Comparison of ENCODE assay signal across 8 cellular contexts in the genomic region with DNA sequence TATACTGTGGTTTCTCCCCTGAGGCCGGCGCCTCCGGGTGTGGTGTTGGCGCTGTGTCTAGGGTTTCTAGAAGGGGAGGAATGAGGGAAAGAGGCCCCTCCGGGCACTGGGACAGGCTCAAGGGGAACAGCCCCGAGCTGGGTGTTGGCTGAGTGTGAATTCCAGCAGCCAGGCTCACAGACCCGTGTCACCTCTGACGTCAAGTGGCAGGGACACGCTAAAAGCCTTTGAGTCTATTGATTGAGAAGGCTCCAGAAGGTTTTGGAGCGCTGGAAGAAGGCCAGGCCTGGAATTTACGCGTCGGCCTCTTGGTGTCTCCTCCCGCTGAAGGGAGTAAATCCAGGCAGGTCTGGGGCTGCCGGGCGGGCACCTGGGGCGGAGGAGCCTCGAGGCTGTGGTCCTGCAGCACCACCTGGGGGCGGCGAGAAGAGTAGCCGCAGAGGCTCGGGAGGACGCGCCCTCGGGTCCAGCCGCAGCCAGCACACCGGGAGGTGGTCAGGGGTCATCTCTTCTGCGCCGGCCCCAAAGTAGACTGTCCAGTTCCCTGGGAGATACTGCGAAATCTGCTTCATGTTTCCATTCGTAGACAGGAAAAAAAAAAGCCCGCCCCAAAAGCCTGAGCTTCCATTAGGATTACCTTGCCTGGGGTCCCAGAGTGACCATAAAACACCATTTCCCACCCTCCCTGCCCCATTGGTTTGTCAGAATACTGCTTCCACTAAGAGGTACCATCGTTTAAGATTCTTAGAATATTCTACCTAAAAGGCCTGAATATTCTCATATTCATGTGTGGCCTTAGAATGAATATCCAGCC.
DNase-seq lines count a peak whose midpoint lies in the region; FAIRE-seq and TF ChIP-seq lines count a peak whose summit lies in the region.

No MANE protein-coding gene starts in this region.

- peak; percentile 78 for TF ChIP-seq CTCF in Loucy (conservative IDR thresholded peaks at IDR 0.05; ENCODE audit: low read length)

- H3K9ac ChIP-seq in Loucy (ENCODE audit: low read depth, low read length, poor library complexity, severe bottlenecking) = no peak overlapping the region

- no peaks in the 10 kb centered on the region for H4K20me1 ChIP-seq in Loucy (ENCODE audit: insufficient read depth, low read length, poor library complexity, severe bottlenecking)

- H2AFZ ChIP-seq in Loucy (ENCODE audit: low read length) = peak overlapping the region; percentile 98

- H3K36me3 ChIP-seq in Loucy (ENCODE audit: insufficient read depth, low read length) = no peaks in the 10 kb centered on the region
- no peaks in the 10 kb centered on the region for H3K36me3 ChIP-seq in SJCRH30

- H3K9me3 ChIP-seq in Loucy (ENCODE audit: insufficient read depth, low read depth, low read length) = no peaks in the 10 kb centered on the region
- no peaks in the 10 kb centered on the region for H3K9me3 ChIP-seq in SJCRH30 (replicated peaks)

- no peaks in the 10 kb centered on the region for H3K9me2 ChIP-seq in Loucy (replicated peaks; ENCODE audit: low read depth, low read length)

- no peak for FAIRE-seq in frontal cortex (lab: Jason Lieb, UNC)

- DNase-seq in GDM1 (lab: John Stamatoyannopoulos, UW) (peak; percentile 66), HCEC 1CT (peak; percentile 80), SJCRH30 (peak; percentile 96 to 99), frontal cortex (ENCODE audit: low spot score in 2 of 2) (peak; percentile 32 to 82), nucleus accumbens (lab: John Stamatoyannopoulos, UW) (peak in 53 of 56 donors; percentile 3 to 82 (median 54)), substantia nigra (lab: John Stamatoyannopoulos, UW) (peak in 45 of 49 donors; percentile 6 to 93 (median 51))
- peak; percentile 44 for DNase-seq in activated gamma-delta T cell treated with anti-CD3 and anti-CD28 coated beads, Interleukin-2, amount 50 U/mL, for 16 hours (ENCODE audit: low read depth)

- H3K79me2 ChIP-seq in Loucy (ENCODE audit: insufficient read depth, low read length) = no peaks in the 10 kb centered on the region

- H3K27ac ChIP-seq in SJCRH30 (0 out of 2 replicates have a peak overlapping the region, but pooled peaks have one; percentile 16), substantia nigra (ENCODE audit: low read depth, low read length, poor library complexity, severe bottlenecking) (no peak overlapping the region)

- H3K4me1 ChIP-seq in Loucy (ENCODE audit: insufficient read depth, low read length, poor library complexity, severe bottlenecking) (no peaks in the 10 kb centered on the region), SJCRH30 (no peaks in the 10 kb centered on the region)

- H3K4me2 ChIP-seq in Loucy (ENCODE audit: low read depth, low read length, poor library complexity, severe bottlenecking) = peak overlapping the region; percentile 83

- H3K27me3 ChIP-seq in Loucy (ENCODE audit: insufficient read depth, low read length, poor library complexity, severe bottlenecking) (no peaks in the 10 kb centered on the region), SJCRH30 (no peaks in the 10 kb centered on the region)

- H3F3A ChIP-seq in Loucy (ENCODE audit: low read depth) = no peaks in the 10 kb centered on the region

- H3K4me3 ChIP-seq in Loucy (ENCODE audit: low read length, poor library complexity, severe bottlenecking) (peak overlapping the region; percentile 70), SJCRH30 (peak overlapping the region; percentile 43)

Comparison
In these comparisons a context has a peak if more than half of its experiments do, and no peak if none do; other contexts are left out.
1. DNase-seq: peak in every context shown above with its lines; median percentile 98 in SJCRH30; 80 in HCEC 1CT; 66 in GDM1; 57 in frontal cortex; 54 in nucleus accumbens; 51 in substantia nigra; 44 in activated gamma-delta T cell treated with anti-CD3 and anti-CD28 coated beads, Interleukin-2, amount 50 U/mL, for 16 hours.